ENCODE assay signal across 11 cellular contexts in genomic region chr11:4551346-4551979, GRCh38. TPM values are rescaled to one million over a fixed set of nuclear protein-coding genes. Genes with fewer than 3 reads are reported as not detected.
DNase-seq lines count a peak whose midpoint lies in the region; ATAC-seq and TF ChIP-seq lines count a peak whose summit lies in the region.
"Had no signal": no experiment of that assay in that cellular context is flagged by ENCODE, and none has a peak within 500 bp of the region (broad histone marks: within the 10 kb centered on the region; RNA-seq: fewer than 3 reads in every experiment).

No MANE protein-coding gene starts in this region.

- no peak overlapping the region for H3K4me2 ChIP-seq in OCI-LY3 (ENCODE audit: low read length)

- intact Hi-C loops in lower leg skin (cut with DNase I; ENCODE audit: low total_unique reads) = no loop called here

- peak; percentile 18 for DNase-seq in ACHN
- DNase-seq in fibroblast of the aortic adventitia (ENCODE audit: low read depth) = peak; percentile 12
- DNase-seq in lower leg skin (ENCODE audit: low spot score in 2 of 2) = no peak
- DNase-seq: COR-L47 had no signal

- H3K27me3 ChIP-seq in OCI-LY3 (ENCODE audit: low read depth, low read length) = no peaks in the 10 kb centered on the region

- WGBS in lower leg skin, 2 donors = 79% methylated on average over 8 of the region's 8 CpGs

- no peaks in the 10 kb centered on the region for H3K36me3 ChIP-seq in OCI-LY3 (replicated peaks; ENCODE audit: low read depth, low read length)

- no peak overlapping the region for H3K4me3 ChIP-seq in OCI-LY3 (ENCODE audit: low read length)
- H3K4me3 ChIP-seq in fibroblast of the aortic adventitia (ENCODE audit: low read depth, low read length) = no peak overlapping the region
- H3K4me3 ChIP-seq in lower leg skin (ENCODE audit: low read depth, poor library complexity, severe bottlenecking) = no peak overlapping the region

- H3K79me2 ChIP-seq in OCI-LY3 (ENCODE audit: low read length) = no peaks in the 10 kb centered on the region

- TF ChIP-seq CTCF in GM12873 (IDR thresholded peaks at IDR 0.05; ENCODE audit: insufficient read depth, low read depth, low read length, missing control alignments) = peak; percentile 57
- peak; percentile 66 for TF ChIP-seq CTCF in OCI-LY3 (IDR thresholded peaks at IDR 0.05; ENCODE audit: low read depth, low read length)
- peak; percentile 26 for TF ChIP-seq CTCF in fibroblast of the aortic adventitia (IDR thresholded peaks at IDR 0.05; ENCODE audit: insufficient read depth, low read length)
- no peak for TF ChIP-seq CTCF in lower leg skin (IDR thresholded peaks at IDR 0.05)

- no peaks in the 10 kb centered on the region for H3K4me1 ChIP-seq in OCI-LY3 (ENCODE audit: low read length)

- no peaks in the 10 kb centered on the region for H3K9me3 ChIP-seq in OCI-LY3 (ENCODE audit: insufficient read depth, low read length)

- H2AFZ ChIP-seq in OCI-LY3 (ENCODE audit: low read depth, low read length) = no peak overlapping the region

- no peaks in the 10 kb centered on the region for H4K20me1 ChIP-seq in OCI-LY3 (ENCODE audit: insufficient read depth, low read length)

- no peak overlapping the region for H3K9ac ChIP-seq in OCI-LY3 (ENCODE audit: low read length)

- ATAC-seq in GM18505 (IDR thresholded peaks at IDR 0.05; ENCODE audit: unreplicated experiment) = no peak
- ATAC-seq in GM18511 (IDR thresholded peaks at IDR 0.05; ENCODE audit: unreplicated experiment) = no peak
- no peak for ATAC-seq in GM18909 (IDR thresholded peaks at IDR 0.05; ENCODE audit: poor library complexity, unreplicated experiment)

- in situ Hi-C loops in ACHN (cut with HindIII; ENCODE audit: low pct_ligation_motif_present, low pct_unique_long_range_greater_than_20kb, low sequenced_read_pairs) = no loop called here

- TF ChIP-seq POLR2A in GM18505 (IDR thresholded peaks at IDR 0.05; ENCODE audit: borderline replicate concordance, extremely low read depth, insufficient read depth, insufficient read length) (no peak), lower leg skin (IDR thresholded peaks at IDR 0.05) (no peak)

- no peak overlapping the region for H3K27ac ChIP-seq in OCI-LY3 (ENCODE audit: low read length)

RNA-seq across cellular contexts. Expression of gene OR52M1, which starts 6.5 kb away (rescaled TPM):
- total RNA-seq in fibroblast of the aortic adventitia (ENCODE audit: low replicate concordance) = not detected in 2 replicates
- total RNA-seq in lower leg skin = not detected
- total RNA-seq: mucosa of gallbladder, subcutaneous adipose tissue had no signal

RNA-seq across cellular contexts. Expression of gene OR52I2, which starts 30.1 kb away (rescaled TPM):
- not detected in 2 replicates for total RNA-seq in fibroblast of the aortic adventitia (ENCODE audit: low replicate concordance)
- total RNA-seq in lower leg skin = not detected
- total RNA-seq: mucosa of gallbladder, subcutaneous adipose tissue had no signal

RNA-seq across cellular contexts. Expression of gene OR52I1, which starts 42.4 kb away (rescaled TPM):
- total RNA-seq in fibroblast of the aortic adventitia (ENCODE audit: low replicate concordance) = not detected in 2 replicates
- total RNA-seq in lower leg skin = not detected
- total RNA-seq: mucosa of gallbladder, subcutaneous adipose tissue had no signal

RNA-seq across cellular contexts. Expression of gene TRIM68, which starts 56.6 kb away (rescaled TPM):
- total RNA-seq in fibroblast of the aortic adventitia (ENCODE audit: low replicate concordance) (9.9 and 13.0 TPM in 2 replicates), lower leg skin (10 to 100 TPM in 1 of 4 donors, 1 to 10 TPM in 3; 7.3 to 12.5 (median 8.9) TPM)

Comparison
In these comparisons a context has a peak if more than half of its experiments do, and no peak if none do; other contexts are left out.
1. DNase-seq: peak in ACHN (single experiment) and fibroblast of the aortic adventitia (single experiment); none in lower leg skin (0 of 2).
2. CTCF ChIP-seq: peak in GM12873 (single experiment), OCI-LY3 (single experiment) and fibroblast of the aortic adventitia (single experiment); none in lower leg skin (0 of 3).